Comparison of ENCODE assay signal across 18 cellular contexts in genomic region chr2:190090148-190090547, GRCh38. TPM values are rescaled to one million over a fixed set of nuclear protein-coding genes. Genes with fewer than 3 reads are reported as not detected.
DNase-seq lines count a peak whose midpoint lies in the region; ATAC-seq and TF ChIP-seq lines count a peak whose summit lies in the region.
"Had no signal": no experiment of that assay in that cellular context is flagged by ENCODE, and none has a peak within 500 bp of the region (broad histone marks: within the 10 kb centered on the region; RNA-seq: fewer than 3 reads in every experiment).

No MANE protein-coding gene starts in this region.

- no peak overlapping the region for H3K4me3 Mint-ChIP-seq in stimulated activated naive CD8-positive, alpha-beta T cell treated with anti-CD3 and anti-CD28 coated beads, Interleukin-15, amount 100 ng/mL, for 72 hours
- no peak overlapping the region for H3K4me3 Mint-ChIP-seq in activated T-helper 17 cell treated with anti-CD3 and anti-CD28 coated beads, Interleukin-2, amount 50 U/mL, for 72 hours
- H3K4me3 Mint-ChIP-seq: CD14-positive monocyte, IgD-negative memory B cell had no signal

- H3K36me3 Mint-ChIP-seq in activated T-helper 17 cell treated with anti-CD3 and anti-CD28 coated beads, Interleukin-2, amount 50 U/mL, for 72 hours (ENCODE audit: low read depth) = no peaks in the 10 kb centered on the region
- H3K36me3 Mint-ChIP-seq: CD14-positive monocyte, IgD-negative memory B cell had no signal

- H3K27ac ChIP-seq in testis (peak overlapping the region; percentile 43 to 66), ovary (no peak overlapping the region)
- H3K27ac ChIP-seq: A549, SK-N-MC had no signal

- TF ChIP-seq POLR2A in testis (IDR thresholded peaks at IDR 0.05) (no peak), ovary (IDR thresholded peaks at IDR 0.05) (no peak)

- H3K9me3 ChIP-seq in testis (no peaks in the 10 kb centered on the region), ovary (no peaks in the 10 kb centered on the region)
- H3K9me3 ChIP-seq: A549 had no signal

- H3K27me3 ChIP-seq in testis (no peaks in the 10 kb centered on the region), ovary (no peaks in the 10 kb centered on the region)

- peak; percentile 42 for ATAC-seq in stimulated activated naive CD8-positive, alpha-beta T cell treated with anti-CD3 and anti-CD28 coated beads, Interleukin-15, amount 100 ng/mL, for 72 hours
- ATAC-seq in stimulated activated naive CD8-positive, alpha-beta T cell treated with anti-CD3 and anti-CD28 coated beads, Interleukin-15, Interleukin-2, amounts not matched to agents 100 U/mL and 50 U/mL, for 24 hours = no peak
- ATAC-seq in HG02798 (IDR thresholded peaks at IDR 0.05; ENCODE audit: poor library complexity, unreplicated experiment) = peak; percentile 48
- peak; percentile 47 for ATAC-seq in activated T-helper 17 cell treated with anti-CD3 and anti-CD28 coated beads, Interleukin-2, amount 50 U/mL, for 72 hours (replicated peaks)
- ATAC-seq: HCT116, PC-3 had no signal

- H3K4me3 ChIP-seq in testis (no peak overlapping the region), ovary (no peak overlapping the region)
- H3K4me3 ChIP-seq: A549, SK-N-MC had no signal

- H3K27ac Mint-ChIP-seq in stimulated activated naive CD8-positive, alpha-beta T cell treated with anti-CD3 and anti-CD28 coated beads, Interleukin-15, amount 100 ng/mL, for 72 hours = no peak overlapping the region
- H3K27ac Mint-ChIP-seq in activated T-helper 17 cell treated with anti-CD3 and anti-CD28 coated beads, Interleukin-2, amount 50 U/mL, for 72 hours = no peak overlapping the region
- H3K27ac Mint-ChIP-seq: CD14-positive monocyte had no signal

- no peaks in the 10 kb centered on the region for H3K36me3 ChIP-seq in testis (ENCODE audit: low read depth, missing control alignments)
- no peaks in the 10 kb centered on the region for H3K36me3 ChIP-seq in ovary

- intact Hi-C loops in testis (cut with DNase I; ENCODE audit: low total_unique reads) = no loop called here
- intact Hi-C loops in ovary (cut with DNase I) = no loop called here

- no peaks in the 10 kb centered on the region for H3K4me1 ChIP-seq in testis
- H3K4me1 ChIP-seq in ovary (ENCODE audit: insufficient read depth) = no peaks in the 10 kb centered on the region
- H3K4me1 ChIP-seq: A549 had no signal

- no peaks in the 10 kb centered on the region for H3K27me3 Mint-ChIP-seq in stimulated activated naive CD8-positive, alpha-beta T cell treated with anti-CD3 and anti-CD28 coated beads, Interleukin-15, amount 100 ng/mL, for 72 hours
- H3K27me3 Mint-ChIP-seq in activated T-helper 17 cell treated with anti-CD3 and anti-CD28 coated beads, Interleukin-2, amount 50 U/mL, for 72 hours = no peaks in the 10 kb centered on the region

- H3K9me3 Mint-ChIP-seq in stimulated activated naive CD8-positive, alpha-beta T cell treated with anti-CD3 and anti-CD28 coated beads, Interleukin-15, amount 100 ng/mL, for 72 hours = no peaks in the 10 kb centered on the region
- no peaks in the 10 kb centered on the region for H3K9me3 Mint-ChIP-seq in activated T-helper 17 cell treated with anti-CD3 and anti-CD28 coated beads, Interleukin-2, amount 50 U/mL, for 72 hours
- H3K9me3 Mint-ChIP-seq: CD14-positive monocyte, IgD-negative memory B cell had no signal

- DNase-seq in stimulated activated naive CD8-positive, alpha-beta T cell treated with anti-CD3 and anti-CD28 coated beads, Interleukin-15, amount 100 ng/mL, for 72 hours = no peak
- DNase-seq in stimulated activated naive CD8-positive, alpha-beta T cell treated with anti-CD3 and anti-CD28 coated beads, Interleukin-15, Interleukin-2, amounts not matched to agents 100 U/mL and 50 U/mL, for 24 hours = no peak
- no peak for DNase-seq in testis
- no peak for DNase-seq in ovary
- no peak for DNase-seq in NCI-H2107 treated with DMSO at 0.1 percent for 48 hours (lab: John Stamatoyannopoulos, UW; ENCODE audit: unreplicated experiment)
- DNase-seq in NCI-H2171 treated with DMSO at 0.1 percent for 48 hours (lab: John Stamatoyannopoulos, UW) = no peak
- DNase-seq: COR-L47, NCI-H1436 treated with DMSO at 0.1 percent for 48 hours, NCI-H69, PC-3, T-helper 1 cell had no signal

- TF ChIP-seq EP300 in ovary (IDR thresholded peaks at IDR 0.05) = no peak

- no peaks in the 10 kb centered on the region for H3K4me1 Mint-ChIP-seq in stimulated activated naive CD8-positive, alpha-beta T cell treated with anti-CD3 and anti-CD28 coated beads, Interleukin-15, amount 100 ng/mL, for 72 hours
- no peaks in the 10 kb centered on the region for H3K4me1 Mint-ChIP-seq in activated T-helper 17 cell treated with anti-CD3 and anti-CD28 coated beads, Interleukin-2, amount 50 U/mL, for 72 hours
- H3K4me1 Mint-ChIP-seq: CD14-positive monocyte, IgD-negative memory B cell had no signal

- WGBS in testis, 2 donors = 93 to 95% methylated on average over 2 of the region's 2 CpGs
- 94 to 100% (median 98%) methylated on average over 2 of the region's 2 CpGs for WGBS in ovary, 3 donors

- TF ChIP-seq CTCF in testis (IDR thresholded peaks at IDR 0.05) = no peak
- TF ChIP-seq CTCF in ovary (IDR thresholded peaks at IDR 0.05) = no peak

RNA-seq across cellular contexts. Expression of gene MSTN, which starts 27.6 kb away (rescaled TPM):
- under 1 TPM; 0.19 TPM for total RNA-seq in activated T-helper 17 cell treated with anti-CD3 and anti-CD28 coated beads, Interleukin-2, amount 50 U/mL, for 72 hours
- under 1 TPM; 0.19 to 0.24 TPM for total RNA-seq in testis
- polyA plus RNA-seq in testis (ENCODE audit: insufficient read depth, low read depth, low replicate concordance) = 0.76 TPM
- under 1 TPM in 6 of 7 donors, not detected in 1; 0.13 to 0.34 (median 0.23) TPM for total RNA-seq in ovary
- under 1 TPM; 0.16 to 0.45 TPM for polyA plus RNA-seq in ovary
- total RNA-seq: PC-3 had no signal
- polyA plus RNA-seq: CD14-positive monocyte, IgD-negative memory B cell had no signal

Comparison
In these comparisons a context has a peak if more than half of its experiments do, and no peak if none do; other contexts are left out.
1. H3K27ac ChIP-seq: peak in testis (2 of 2); none in ovary (0 of 2).